In genomic region chr3:184260571-184261269, GRCh38 we compare ENCODE assay signal across 8 cellular contexts. TPM values are rescaled to one million over a fixed set of nuclear protein-coding genes. Genes with fewer than 3 reads are reported as not detected.
DNase-seq lines count a peak whose midpoint lies in the region; ATAC-seq and TF ChIP-seq lines count a peak whose summit lies in the region.

No MANE protein-coding gene starts in this region.

- peaks cover 48% of the 10 kb centered on the region for H3K27me3 Mint-ChIP-seq in activated T-cell treated with anti-CD3 and anti-CD28 coated beads, Interleukin-2, amount 50 U/mL, for 24 hours

- H3K36me3 Mint-ChIP-seq in activated T-cell treated with anti-CD3 and anti-CD28 coated beads, Interleukin-2, amount 50 U/mL, for 24 hours (ENCODE audit: low read depth), result peaks cover 12% of the 10 kb centered on the region

- H3K9me3 Mint-ChIP-seq in activated T-cell treated with anti-CD3 and anti-CD28 coated beads, Interleukin-2, amount 50 U/mL, for 24 hours, result peaks cover under 1% of the 10 kb centered on the region

- H3K9me2 ChIP-seq in GM23248 (ENCODE audit: insufficient read depth), result no peaks in the 10 kb centered on the region

- no peak for TF ChIP-seq CTCF in transverse colon (IDR thresholded peaks at IDR 0.05)

- 1 to 2% methylated on average over 49 of the region's 55 CpGs for WGBS in GM23248 (ENCODE audit: low coverage in 1 of 2, low lambda C conversion rate in 2 of 2, missing lambda C conversion rate in 2 of 2), 2 experiments
- WGBS in transverse colon (ENCODE audit: low coverage in 1 of 2), 2 donors, result 0 to 2% methylated on average over 4 to 48 of the region's 55 CpGs

- peak overlapping the region; percentile 76 for H3K27ac Mint-ChIP-seq in activated T-cell treated with anti-CD3 and anti-CD28 coated beads, Interleukin-2, amount 50 U/mL, for 24 hours

- no peak for ATAC-seq in GM21825 (IDR thresholded peaks at IDR 0.05; ENCODE audit: unreplicated experiment)

- H4K20me1 ChIP-seq in GM23248 (ENCODE audit: insufficient read depth), result no peaks in the 10 kb centered on the region

- peaks cover 6% of the 10 kb centered on the region; the same call in 1 of the 2 replicates for H3F3A ChIP-seq in GM23248 (ENCODE audit: insufficient read depth)

- peak overlapping the region; percentile 67 for H3K4me3 Mint-ChIP-seq in activated T-cell treated with anti-CD3 and anti-CD28 coated beads, Interleukin-2, amount 50 U/mL, for 24 hours

- H3K36me3 ChIP-seq in ACC112 (ENCODE audit: insufficient read depth, low read length) (no peaks in the 10 kb centered on the region), GM23248 (ENCODE audit: low read depth) (no peaks in the 10 kb centered on the region), transverse colon (no peaks in the 10 kb centered on the region)

- H3K4me2 ChIP-seq in GM23248 (ENCODE audit: unreplicated experiment), result peak overlapping the region; percentile 90

- in situ Hi-C loops in GM23248 (cut with MboI) (no loop called here), transverse colon (cut with MboI; ENCODE audit: low pct_ligation_motif_present in 1 of 4, low pct_unique_long_range_greater_than_20kb in 1 of 4, low sequenced_read_pairs in 3 of 4) (loop anchor here in 1 of 4 donors (25.0 kb wide), 1 partner anchor 373 kb away; the partner anchor contains the start of gene PARL)

- H3K27me3 ChIP-seq in ACC112 (ENCODE audit: insufficient read depth, low read length) (peaks cover 31% of the 10 kb centered on the region), GM23248 (replicated peaks; ENCODE audit: insufficient read depth) (0 out of 2 replicates have a peak, but pooled peaks cover 4% of the 10 kb centered on the region), transverse colon (peaks cover 75% of the 10 kb centered on the region)

- no peak overlapping the region for H2AFZ ChIP-seq in ACC112 (ENCODE audit: low read length, unreplicated experiment)
- H2AFZ ChIP-seq in GM23248, result peak overlapping the region; percentile 75

- H3K4me3 ChIP-seq in ACC112 (ENCODE audit: low read depth, low read length) (peak overlapping the region; percentile 71), GM23248 (peak overlapping the region; percentile 72), transverse colon (peak overlapping the region in 3 of 4 donors; percentile 22 to 56 (median 37))

- DNase-seq in GM23248 (peak; percentile 8), iPS-NIHi11 (ENCODE audit: low spot score) (peak; percentile 43), transverse colon (no peak), HuH-7 (ENCODE audit: low spot score) (no peak)
- DNase-seq in activated T-cell treated with anti-CD3 and anti-CD28 coated beads, Interleukin-2, amount 50 U/mL, for 24 hours, result no peak
- no peak for DNase-seq in stimulated activated CD4-positive, alpha-beta T cell treated with anti-CD3 and anti-CD28 coated beads, Interleukin-2, amount 100 ng/mL, for 48 hours

- H3K9ac ChIP-seq in GM23248, result no peak overlapping the region

- peaks cover 27% of the 10 kb centered on the region for H3K4me1 Mint-ChIP-seq in activated T-cell treated with anti-CD3 and anti-CD28 coated beads, Interleukin-2, amount 50 U/mL, for 24 hours (ENCODE audit: low read depth)

- intact Hi-C loops in transverse colon (cut with DNase I; ENCODE audit: low total_unique reads), result no loop called here

- H3K27ac ChIP-seq in ACC112 (ENCODE audit: low read depth, low read length), result no peak overlapping the region
- H3K27ac ChIP-seq in GM23248, result no peak overlapping the region
- H3K27ac ChIP-seq in transverse colon, result no peak overlapping the region

- no peaks in the 10 kb centered on the region for H3K9me3 ChIP-seq in GM23248 (ENCODE audit: low read depth)
- no peaks in the 10 kb centered on the region for H3K9me3 ChIP-seq in transverse colon

- H3K79me2 ChIP-seq in ACC112 (ENCODE audit: control insufficient read depth, insufficient read depth, low read length, unreplicated experiment) (no peaks in the 10 kb centered on the region), GM23248 (ENCODE audit: insufficient read depth) (no peaks in the 10 kb centered on the region)

- H3K4me1 ChIP-seq in ACC112 (ENCODE audit: control insufficient read depth, insufficient read depth, low read length, unreplicated experiment) (peaks cover 5% of the 10 kb centered on the region), GM23248 (ENCODE audit: insufficient read depth) (0 out of 2 replicates have a peak, but pooled peaks cover 2% of the 10 kb centered on the region), transverse colon (peaks cover 9 to 30% (median 28%) of the 10 kb centered on the region in 4 donors)

- no peak for TF ChIP-seq EP300 in transverse colon (IDR thresholded peaks at IDR 0.05; ENCODE audit: low read depth)

- no peak for TF ChIP-seq POLR2A in transverse colon (IDR thresholded peaks at IDR 0.05)

RNA-seq across cellular contexts. Expression of gene CAMK2N2, which starts 0.6 kb away (rescaled TPM):
- 0.11 TPM in 1 of 2 replicates, not detected in the other for total RNA-seq in GM23248 (2014; rRNA removed; shearing (Covaris generic))
- 0.14 TPM in 1 of 2 replicates, not detected in the other for polyA plus RNA-seq in GM23248 (2016; fragmentation: Nextera tagmentation; extraction: Ambion mirVana)
- not detected for total RNA-seq in transverse colon

RNA-seq across cellular contexts. Expression of gene EEF1AKMT4, which starts 11.2 kb away (rescaled TPM):
- total RNA-seq in GM23248 (2014; rRNA removed; shearing (Covaris generic)), result 4.0 and 7.2 TPM in 2 replicates
- polyA plus RNA-seq in GM23248 (2016; fragmentation: Nextera tagmentation; extraction: Ambion mirVana), result 5.3 and 6.1 TPM in 2 replicates
- total RNA-seq in transverse colon, result 1 to 10 TPM in 3 of 4 donors, not detected in 1; 4.0 to 7.3 (median 5.9) TPM

RNA-seq across cellular contexts. Expression of gene ALG3, which starts 12.0 kb away (rescaled TPM):
- total RNA-seq in GM23248 (2014; rRNA removed; shearing (Covaris generic)), result 52.7 and 66.1 TPM in 2 replicates
- 94.2 and 94.7 TPM in 2 replicates for polyA plus RNA-seq in GM23248 (2016; fragmentation: Nextera tagmentation; extraction: Ambion mirVana)
- 10 to 100 TPM; 37.3 to 67.3 (median 52.2) TPM for total RNA-seq in transverse colon

RNA-seq across cellular contexts. Expression of gene ECE2, which starts 15.1 kb away (rescaled TPM):
- not detected in 2 replicates for total RNA-seq in GM23248 (2014; rRNA removed; shearing (Covaris generic))
- polyA plus RNA-seq in GM23248 (2016; fragmentation: Nextera tagmentation; extraction: Ambion mirVana), result not detected in 2 replicates
- not detected for total RNA-seq in transverse colon

RNA-seq across cellular contexts. Expression of gene VWA5B2, which starts 31.3 kb away (rescaled TPM):
- not detected in 2 replicates for total RNA-seq in GM23248 (2014; rRNA removed; shearing (Covaris generic))
- polyA plus RNA-seq in GM23248 (2016; fragmentation: Nextera tagmentation; extraction: Ambion mirVana), result not detected in 2 replicates
- 1 to 10 TPM in 2 of 4 donors, under 1 TPM in 1, not detected in 1; 0.95 to 5.0 (median 1.4) TPM for total RNA-seq in transverse colon

Comparison
In these comparisons a context has a peak if more than half of its experiments do, and no peak if none do; other contexts are left out.
1. DNase-seq: peak in GM23248 (single experiment) and iPS-NIHi11 (single experiment); none in activated T-cell treated with anti-CD3 and anti-CD28 coated beads, Interleukin-2, amount 50 U/mL, for 24 hours (single experiment), transverse colon (single experiment), stimulated activated CD4-positive, alpha-beta T cell treated with anti-CD3 and anti-CD28 coated beads, Interleukin-2, amount 100 ng/mL, for 48 hours (0 of 2) and HuH-7 (single experiment).
2. Peak in every context shown above with its lines, with median percentiles within 50 percentile points of each other: H3K4me3 ChIP-seq.